22 cellular contexts compared by ENCODE assay signal in the genomic region with DNA sequence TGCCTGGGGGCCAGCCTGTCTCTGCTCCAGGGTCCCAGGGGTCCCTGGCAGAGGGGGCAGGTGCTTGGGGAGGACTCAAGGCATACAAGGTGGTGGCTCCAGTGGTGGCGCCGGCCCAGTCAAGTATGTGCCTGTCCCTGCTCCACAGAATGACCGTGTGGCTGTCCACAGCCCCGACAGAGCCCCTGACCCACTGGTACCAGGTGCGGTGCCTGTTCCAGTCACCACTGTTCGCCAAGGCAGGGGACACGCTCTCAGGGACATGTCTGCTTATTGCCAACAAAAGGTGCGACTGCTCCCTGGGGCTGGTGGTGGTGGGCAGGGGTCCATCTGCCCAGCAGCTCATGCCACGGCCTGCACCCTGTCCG. TPM values are rescaled to one million over a fixed set of nuclear protein-coding genes. Genes with fewer than 3 reads are reported as not detected.
DNase-seq lines count a peak whose midpoint lies in the region; ATAC-seq, FAIRE-seq and TF ChIP-seq lines count a peak whose summit lies in the region.
"Had no signal": no experiment of that assay in that cellular context is flagged by ENCODE, and none has a peak within 500 bp of the region (broad histone marks: within the 10 kb centered on the region; RNA-seq: fewer than 3 reads in every experiment).

No MANE protein-coding gene starts in this region.

- H3K27me3 ChIP-seq in cardiac muscle cell (no peaks in the 10 kb centered on the region), K562 (ENCODE audit: control insufficient read depth in 2 of 2, insufficient read depth in 2 of 2, low read length in 2 of 2) (no peaks in the 10 kb centered on the region), neuronal stem cell (ENCODE audit: control insufficient read depth in 3 of 3, insufficient read depth in 3 of 3, low read depth in 1 of 3, low read length in 3 of 3) (no peaks in the 10 kb centered on the region), MG63 (no peaks in the 10 kb centered on the region)
- H3K27me3 ChIP-seq: BE2C, SJSA1 had no signal

- peak overlapping the region; percentile 85 for H3K23ac ChIP-seq in neuronal stem cell (ENCODE audit: low read depth, low read length, poor library complexity)

- H2BK12ac ChIP-seq in neuronal stem cell (ENCODE audit: low read length), result no peak overlapping the region

- H4K20me1 ChIP-seq in K562 (replicated peaks; ENCODE audit: control insufficient read depth, insufficient read depth, low read length), result no peaks in the 10 kb centered on the region

- no peaks in the 10 kb centered on the region for H3K4me1 ChIP-seq in cardiac muscle cell (ENCODE audit: low read depth)
- H3K4me1 ChIP-seq in K562 (replicated peaks in 1 of 2; ENCODE audit: control insufficient read depth in 2 of 2, insufficient read depth in 2 of 2, low read length in 2 of 2), result peaks cover 0 to 44% of the 10 kb centered on the region in 2 experiments; a peak in 2 of 5 replicates
- H3K4me1 ChIP-seq in neuronal stem cell (ENCODE audit: control insufficient read depth in 2 of 2, insufficient read depth in 1 of 2, low read depth in 1 of 2, low read length in 2 of 2), result no peaks in the 10 kb centered on the region
- H3K4me1 ChIP-seq: BE2C had no signal

- TF ChIP-seq CTCF in cardiac muscle cell (IDR thresholded peaks at IDR 0.05; ENCODE audit: low read depth, low read length) (no peak), K562 (IDR thresholded peaks at IDR 0.05 in 2 of 3, conservative IDR thresholded peaks at IDR 0.05 in 1 of 3; ENCODE audit: insufficient read depth in 2 of 3, low read depth in 1 of 3, low read length in 3 of 3) (no peak)

- peaks cover 23% of the 10 kb centered on the region for H3K36me3 ChIP-seq in cardiac muscle cell
- peaks cover 80% of the 10 kb centered on the region; the same call in 1 of the 3 replicates for H3K36me3 ChIP-seq in K562 (ENCODE audit: control insufficient read depth, insufficient read depth, low read length)
- H3K36me3 ChIP-seq in neuronal stem cell (replicated peaks in 1 of 2; ENCODE audit: control insufficient read depth in 2 of 2, insufficient read depth in 2 of 2, low read length in 2 of 2), result peaks cover 44 to 93% of the 10 kb centered on the region in 2 donors
- H3K36me3 ChIP-seq in MG63, result peaks cover 80% of the 10 kb centered on the region

- H2BK120ac ChIP-seq in neuronal stem cell (ENCODE audit: low read depth, low read length), result no peak overlapping the region

- ATAC-seq in Right ventricle myocardium superior (ENCODE audit: poor library complexity) (no peak), K562 (no peak)
- ATAC-seq: HCT116 had no signal

- 90% methylated on average over 9 of the region's 10 CpGs for WGBS in K562 (ENCODE audit: insufficient coverage, low coverage, missing lambda C conversion rate)
- WGBS in neuronal stem cell (ENCODE audit: extremely low coverage in 2 of 2, insufficient read length in 2 of 2, insufficient replicate concordance in 1 of 2), 2 donors, result no CpG with 5 or more reads among the region's 10 CpGs

- no peak overlapping the region for H4K91ac ChIP-seq in neuronal stem cell (ENCODE audit: low read depth, low read length, poor library complexity)

- H2AFZ ChIP-seq in K562 (ENCODE audit: low read depth, low read length) (no peak overlapping the region), neuronal stem cell (ENCODE audit: low read length) (no peak overlapping the region)
- H2AFZ ChIP-seq: GM23338 had no signal

- no peak overlapping the region for H2AK5ac ChIP-seq in neuronal stem cell (ENCODE audit: low read depth, low read length)

- CTCF ChIA-PET in K562 (lab: Yijun Ruan, JAX; ENCODE audit: low intra/inter-chr PET ratio), result no interaction called here

- H3K4ac ChIP-seq in neuronal stem cell (ENCODE audit: low read length), result no peak overlapping the region

- H4K8ac ChIP-seq in neuronal stem cell (ENCODE audit: low read depth, low read length), result peak overlapping the region; percentile 29

- H3K9ac ChIP-seq in K562 (ENCODE audit: insufficient read depth in 1 of 2, low read depth in 2 of 2, low read length in 2 of 2) (no peak overlapping the region; a peak in 1 of 4 replicates), neuronal stem cell (ENCODE audit: low read depth, low read length, poor library complexity) (peak overlapping the region; percentile 53)

- H3K27ac ChIP-seq in cardiac muscle cell (peak overlapping the region; percentile 23), K562 (ENCODE audit: extremely low read depth, low read depth, low read length) (no peak overlapping the region), neuronal stem cell (replicated peaks; ENCODE audit: low read length) (no peak overlapping the region)
- H3K27ac ChIP-seq: SJSA1 had no signal

- intact Hi-C loops in Right ventricle myocardium superior (cut with DNase I) (no loop called here), K562 (cut with micrococcal nuclease) (no loop called here)

- in situ Hi-C loops in K562 (cut with MboI), result no loop called here

- H3K18ac ChIP-seq in neuronal stem cell (ENCODE audit: low read length), result no peak overlapping the region

- POLR2A ChIA-PET in K562 (lab: Yijun Ruan, JAX), result interaction anchor here (0.5 to 0.6 kb wide), 3 partner anchors 10 to 260 kb away, joined by 3 read pairs; no protein-coding TSS in a partner anchor

- H3K14ac ChIP-seq in neuronal stem cell (ENCODE audit: low read length), result no peak overlapping the region

- peaks cover 10% of the 10 kb centered on the region for H3K79me1 ChIP-seq in neuronal stem cell (ENCODE audit: low read depth, low read length)

- H3K4me3 ChIP-seq in cardiac muscle cell, result no peak overlapping the region
- no peak overlapping the region for H3K4me3 ChIP-seq in K562
- H3K4me3 ChIP-seq in neuronal stem cell (ENCODE audit: low read length in 2 of 2), result no peak overlapping the region
- no peak overlapping the region for H3K4me3 ChIP-seq in MG63
- H3K4me3 ChIP-seq: GM23338, SJSA1 had no signal

- TF ChIP-seq EP300 in K562 (IDR thresholded peaks at IDR 0.05; ENCODE audit: low read length), result no peak

- H2BK5ac ChIP-seq in neuronal stem cell (ENCODE audit: low read length), result no peak overlapping the region

- H2BK15ac ChIP-seq in neuronal stem cell (ENCODE audit: low read length), result no peak overlapping the region

- no peak for TF ChIP-seq RAD21 in K562 (CRISPR knock-in tag; conservative IDR thresholded peaks at IDR 0.05 in 1 of 2, IDR thresholded peaks at IDR 0.05 in 1 of 2)

- BruUV-seq in K562 (replicated peaks; lab: Mats Ljungman, UMichigan), result no TSS peak

- H3K4me2 ChIP-seq in K562 (ENCODE audit: insufficient read depth, low read length), result no peak overlapping the region
- H3K4me2 ChIP-seq in neuronal stem cell (ENCODE audit: insufficient read depth, low read length, poor library complexity, severe bottlenecking), result no peak overlapping the region
- H3K4me2 ChIP-seq: GM23338 had no signal

- H3K79me2 ChIP-seq in K562 (ENCODE audit: control insufficient read depth, insufficient read depth, low read length), result no peaks in the 10 kb centered on the region

- TF ChIP-seq POLR2A in K562 (conservative IDR thresholded peaks at IDR 0.05), result 0 out of 2 replicates have a peak, but pooled peaks have one; percentile 5

- no peaks in the 10 kb centered on the region for H3K9me3 ChIP-seq in cardiac muscle cell (ENCODE audit: low read depth)
- H3K9me3 ChIP-seq in K562 (replicated peaks; ENCODE audit: control insufficient read depth, insufficient read depth, low read depth, low read length), result no peaks in the 10 kb centered on the region
- no peaks in the 10 kb centered on the region for H3K9me3 ChIP-seq in neuronal stem cell (replicated peaks in 1 of 2; ENCODE audit: control insufficient read depth in 2 of 2, insufficient read depth in 1 of 2, low read depth in 1 of 2, low read length in 2 of 2)
- no peaks in the 10 kb centered on the region for H3K9me3 ChIP-seq in MG63
- H3K9me3 ChIP-seq: BE2C, SJSA1 had no signal

- no peak for DNase-seq in cardiac muscle cell (ENCODE audit: low read depth in 1 of 2, low spot score in 1 of 2)
- no peak for DNase-seq in Right ventricle myocardium superior
- no peak for DNase-seq in K562 (ENCODE audit: extremely low read depth in 1 of 4, low spot score in 3 of 4)
- no peak for DNase-seq in neuronal stem cell (ENCODE audit: low spot score)
- no peak for DNase-seq in MG63
- no peak for DNase-seq in Ammon's horn (ENCODE audit: low spot score)
- no peak for DNase-seq in AG08395 (ENCODE audit: low spot score)
- DNase-seq: BE2C; DMS 273 treated with DMSO at 0.1 percent for 48 hours; DMS79 treated with DMSO at 0.1 percent for 48 hours; KG1; NCI-H1092 treated with DMSO at 0.1 percent for 48 hours; NCI-H146; NCI-H2029; NCI-H226; NCI-H524; NCI-H774; NK-92 treated with Interleukin-12 subunit alpha and Interleukin-12 subunit beta, amount 100 ng/mL, for 24 hours had no signal

- peaks cover 5% of the 10 kb centered on the region for H3K9me1 ChIP-seq in K562 (ENCODE audit: control insufficient read depth, insufficient read depth, low read length)

- no peak for FAIRE-seq in K562 (lab: Jason Lieb, UNC)
- FAIRE-seq: A204.1 had no signal

RNA-seq across cellular contexts. Expression of a gene that starts 8.2 kb away (rescaled TPM):
- total RNA-seq in cardiac muscle cell (67.2 and 69.9 TPM in 2 replicates), Right ventricle myocardium superior (13.7 TPM), K562 (2014; rRNA removed) (65.2 and 80.4 TPM in 2 replicates), K562 (2014; rRNA removed; fragmentation: Illumina TruSeq; extraction: Trizol) (10.3 and 12.1 TPM in 2 replicates), K562 (2015; rRNA removed; fragmentation: Illumina TruSeq; extraction: Trizol) (31.6 and 32.5 TPM in 2 replicates), K562 (2021) (51.6 and 56.3 TPM in 2 replicates)
- polyA plus RNA-seq in cardiac muscle cell (32.9 and 38.9 TPM in 2 replicates), K562 (2011; rRNA removed) (40.5 and 69.1 TPM in 2 replicates), K562 (2014; fragmentation: Illumina TruSeq; extraction: Trizol) (20.4 and 44.1 TPM in 2 replicates), K562 (2014; fragmentation: Nextera tagmentation; extraction: Ambion mirVana) (1 to 10 TPM; 1.3 to 2.2 TPM), K562 (2014; rRNA removed) (64.3 and 74.2 TPM in 2 replicates)
- total RNA-seq in K562 (2011; cell fraction: chromatin; rRNA removed; ENCODE audit: low replicate concordance), result 41.8 and 150 TPM in 2 replicates
- total RNA-seq in K562 (2011; cell fraction: nucleolus; rRNA removed), result 200 and 225 TPM in 2 replicates
- total RNA-seq in K562 (2011; cell fraction: nucleoplasm; rRNA removed), result 96.4 and 107 TPM in 2 replicates
- 114 and 210 TPM in 2 replicates for polyA plus RNA-seq in K562 (2011; cell fraction: cytosol; rRNA removed)
- polyA plus RNA-seq in K562 (2011; cell fraction: nucleus; rRNA removed), result 175 and 177 TPM in 2 replicates
- 41.2 and 77.2 TPM in 2 replicates for polyA plus RNA-seq in K562 (2012)
- 15.6 and 19.6 TPM in 2 replicates for polyA minus RNA-seq in K562 (2011; rRNA and poly(A)+ RNA removed)
- 56.2 and 63.8 TPM in 2 replicates for polyA minus RNA-seq in K562 (2011; cell fraction: cytosol; rRNA and poly(A)+ RNA removed)
- 26.0 and 30.7 TPM in 2 replicates for polyA minus RNA-seq in K562 (2011; cell fraction: nucleus; rRNA and poly(A)+ RNA removed)
- 28.4 TPM for polyA plus RNA-seq in neuronal stem cell (2013, experiment 1 of 2)
- 27.5 TPM for polyA plus RNA-seq in neuronal stem cell (2013, experiment 2 of 2)
- 74.6 and 82.8 TPM in 2 replicates for total RNA-seq in MG63 (2014; rRNA removed; shearing (Covaris generic); ENCODE audit: low replicate concordance)

RNA-seq across cellular contexts. Expression of a gene that starts 8.3 kb away (rescaled TPM):
- total RNA-seq in cardiac muscle cell, result 52.2 and 54.5 TPM in 2 replicates
- polyA plus RNA-seq in cardiac muscle cell, result 31.3 and 41.7 TPM in 2 replicates
- 11.8 TPM for total RNA-seq in Right ventricle myocardium superior
- total RNA-seq in K562 (2011; cell fraction: chromatin; rRNA removed; ENCODE audit: low replicate concordance), result 9.9 and 25.8 TPM in 2 replicates
- 30.1 and 31.0 TPM in 2 replicates for total RNA-seq in K562 (2011; cell fraction: nucleolus; rRNA removed)
- total RNA-seq in K562 (2011; cell fraction: nucleoplasm; rRNA removed), result 14.4 and 15.4 TPM in 2 replicates
- 29.4 and 32.7 TPM in 2 replicates for total RNA-seq in K562 (2014; rRNA removed)
- total RNA-seq in K562 (2014; rRNA removed; fragmentation: Illumina TruSeq; extraction: Trizol), result 18.5 and 19.9 TPM in 2 replicates
- 20.2 and 20.7 TPM in 2 replicates for total RNA-seq in K562 (2015; rRNA removed; fragmentation: Illumina TruSeq; extraction: Trizol)
- total RNA-seq in K562 (2021), result 23.8 and 24.7 TPM in 2 replicates
- 11.0 and 13.2 TPM in 2 replicates for polyA plus RNA-seq in K562 (2011; rRNA removed)
- polyA plus RNA-seq in K562 (2011; cell fraction: cytosol; rRNA removed), result 10.3 and 20.8 TPM in 2 replicates
- polyA plus RNA-seq in K562 (2011; cell fraction: nucleus; rRNA removed), result 7.8 and 11.2 TPM in 2 replicates
- polyA plus RNA-seq in K562 (2012), result 17.4 and 20.2 TPM in 2 replicates
- polyA plus RNA-seq in K562 (2014; fragmentation: Illumina TruSeq; extraction: Trizol), result 13.8 and 13.9 TPM in 2 replicates
- 1 to 10 TPM; 2.4 to 3.2 TPM for polyA plus RNA-seq in K562 (2014; fragmentation: Nextera tagmentation; extraction: Ambion mirVana)
- polyA plus RNA-seq in K562 (2014; rRNA removed), result 16.3 and 17.5 TPM in 2 replicates
- polyA minus RNA-seq in K562 (2011; rRNA and poly(A)+ RNA removed), result 2.6 and 2.9 TPM in 2 replicates
- 4.8 and 6.6 TPM in 2 replicates for polyA minus RNA-seq in K562 (2011; cell fraction: cytosol; rRNA and poly(A)+ RNA removed)
- polyA minus RNA-seq in K562 (2011; cell fraction: nucleus; rRNA and poly(A)+ RNA removed), result 5.7 and 7.8 TPM in 2 replicates
- polyA plus RNA-seq in neuronal stem cell (2013, experiment 1 of 2), result 19.1 TPM
- 19.4 TPM for polyA plus RNA-seq in neuronal stem cell (2013, experiment 2 of 2)
- 29.3 and 39.2 TPM in 2 replicates for total RNA-seq in MG63 (2014; rRNA removed; shearing (Covaris generic); ENCODE audit: low replicate concordance)

RNA-seq across cellular contexts. Expression of a gene that starts 40.6 kb away (rescaled TPM):
- total RNA-seq in cardiac muscle cell (135 and 212 TPM in 2 replicates), Right ventricle myocardium superior (34.7 TPM), K562 (2014; rRNA removed) (125 and 134 TPM in 2 replicates), K562 (2014; rRNA removed; fragmentation: Illumina TruSeq; extraction: Trizol) (45.7 and 48.4 TPM in 2 replicates), K562 (2015; rRNA removed; fragmentation: Illumina TruSeq; extraction: Trizol) (52.1 and 54.1 TPM in 2 replicates), K562 (2021) (194 and 207 TPM in 2 replicates)
- polyA plus RNA-seq in cardiac muscle cell (178 and 181 TPM in 2 replicates), K562 (2011; rRNA removed) (40.7 and 69.1 TPM in 2 replicates), K562 (2014; fragmentation: Illumina TruSeq; extraction: Trizol) (98.6 and 118 TPM in 2 replicates), K562 (2014; fragmentation: Nextera tagmentation; extraction: Ambion mirVana) (10 to 100 TPM; 19.3 to 24.8 TPM), K562 (2014; rRNA removed) (68.9 and 84.5 TPM in 2 replicates)
- total RNA-seq in K562 (2011; cell fraction: chromatin; rRNA removed; ENCODE audit: low replicate concordance), result 239 and 474 TPM in 2 replicates
- 201 and 202 TPM in 2 replicates for total RNA-seq in K562 (2011; cell fraction: nucleolus; rRNA removed)
- 194 and 219 TPM in 2 replicates for total RNA-seq in K562 (2011; cell fraction: nucleoplasm; rRNA removed)
- 50.9 and 53.3 TPM in 2 replicates for polyA plus RNA-seq in K562 (2011; cell fraction: cytosol; rRNA removed)
- 84.2 and 133 TPM in 2 replicates for polyA plus RNA-seq in K562 (2011; cell fraction: nucleus; rRNA removed)
- polyA plus RNA-seq in K562 (2012), result 118 and 172 TPM in 2 replicates
- 91.0 and 105 TPM in 2 replicates for polyA minus RNA-seq in K562 (2011; rRNA and poly(A)+ RNA removed)
- polyA minus RNA-seq in K562 (2011; cell fraction: cytosol; rRNA and poly(A)+ RNA removed), result 157 and 194 TPM in 2 replicates
- 68.0 and 102 TPM in 2 replicates for polyA minus RNA-seq in K562 (2011; cell fraction: nucleus; rRNA and poly(A)+ RNA removed)
- 168 TPM for polyA plus RNA-seq in neuronal stem cell (2013, experiment 1 of 2)
- polyA plus RNA-seq in neuronal stem cell (2013, experiment 2 of 2), result 160 TPM
- 133 and 134 TPM in 2 replicates for total RNA-seq in MG63 (2014; rRNA removed; shearing (Covaris generic); ENCODE audit: low replicate concordance)

RNA-seq across cellular contexts. Expression of a gene that starts 48.9 kb away (rescaled TPM):
- total RNA-seq in cardiac muscle cell (90.7 and 92.6 TPM in 2 replicates), Right ventricle myocardium superior (29.9 TPM), K562 (2014; rRNA removed) (31.9 and 41.8 TPM in 2 replicates), K562 (2014; rRNA removed; fragmentation: Illumina TruSeq; extraction: Trizol) (14.1 and 18.6 TPM in 2 replicates), K562 (2015; rRNA removed; fragmentation: Illumina TruSeq; extraction: Trizol) (25.2 and 27.1 TPM in 2 replicates), K562 (2021) (86.0 and 86.3 TPM in 2 replicates)
- polyA plus RNA-seq in cardiac muscle cell (46.8 and 81.2 TPM in 2 replicates), K562 (2011; rRNA removed) (29.7 and 54.8 TPM in 2 replicates), K562 (2014; fragmentation: Illumina TruSeq; extraction: Trizol) (59.8 and 73.9 TPM in 2 replicates), K562 (2014; fragmentation: Nextera tagmentation; extraction: Ambion mirVana) (under 1 TPM; 0.36 to 0.65 TPM), K562 (2014; rRNA removed) (49.1 and 56.5 TPM in 2 replicates)
- 50.4 and 92.7 TPM in 2 replicates for total RNA-seq in K562 (2011; cell fraction: chromatin; rRNA removed; ENCODE audit: low replicate concordance)
- 57.5 and 60.4 TPM in 2 replicates for total RNA-seq in K562 (2011; cell fraction: nucleolus; rRNA removed)
- total RNA-seq in K562 (2011; cell fraction: nucleoplasm; rRNA removed), result 52.4 and 52.6 TPM in 2 replicates
- polyA plus RNA-seq in K562 (2011; cell fraction: cytosol; rRNA removed), result 39.1 and 73.7 TPM in 2 replicates
- 61.7 and 77.2 TPM in 2 replicates for polyA plus RNA-seq in K562 (2011; cell fraction: nucleus; rRNA removed)
- polyA plus RNA-seq in K562 (2012), result 54.2 and 71.7 TPM in 2 replicates
- polyA minus RNA-seq in K562 (2011; rRNA and poly(A)+ RNA removed), result 20.6 and 23.7 TPM in 2 replicates
- 32.6 and 45.6 TPM in 2 replicates for polyA minus RNA-seq in K562 (2011; cell fraction: cytosol; rRNA and poly(A)+ RNA removed)
- 13.1 and 18.4 TPM in 2 replicates for polyA minus RNA-seq in K562 (2011; cell fraction: nucleus; rRNA and poly(A)+ RNA removed)
- polyA plus RNA-seq in neuronal stem cell (2013, experiment 1 of 2), result 119 TPM
- 114 TPM for polyA plus RNA-seq in neuronal stem cell (2013, experiment 2 of 2)
- 28.9 and 45.7 TPM in 2 replicates for total RNA-seq in MG63 (2014; rRNA removed; shearing (Covaris generic); ENCODE audit: low replicate concordance)
